Comparison of ENCODE assay signal across 26 cellular contexts in genomic region chr13:20247963-20248362, GRCh38. TPM values are rescaled to one million over a fixed set of nuclear protein-coding genes. Genes with fewer than 3 reads are reported as not detected.
DNase-seq lines count a peak whose midpoint lies in the region; ATAC-seq, FAIRE-seq and TF ChIP-seq lines count a peak whose summit lies in the region.
"Had no signal": no experiment of that assay in that cellular context is flagged by ENCODE, and none has a peak within 500 bp of the region (broad histone marks: within the 10 kb centered on the region; RNA-seq: fewer than 3 reads in every experiment).

No MANE protein-coding gene starts in this region.

- H3K27me3 ChIP-seq in keratinocyte (ENCODE audit: control insufficient read depth, extremely low read depth, insufficient read depth, low read length) (no peaks in the 10 kb centered on the region), upper lobe of right lung (no peaks in the 10 kb centered on the region)
- H3K27me3 ChIP-seq: BLaER1 treated with 17β-estradiol and CSF1 and Interleukin-3, amounts not matched to agents 10 nM and 100 nM had no signal

- intact Hi-C loops in upper lobe of right lung (cut with DNase I): no loop called here

- FAIRE-seq in keratinocyte (lab: Jason Lieb, UNC): peak; percentile 5
- FAIRE-seq: A549, D721Med, GM12878, H54 had no signal

- H3K79me2 ChIP-seq in keratinocyte (ENCODE audit: control insufficient read depth, insufficient read depth, low read length): no peaks in the 10 kb centered on the region

- H3K9ac ChIP-seq in keratinocyte (ENCODE audit: control insufficient read depth, extremely low read depth, insufficient read depth, low read length): no peak overlapping the region
- H3K9ac ChIP-seq: BLaER1 treated with 17β-estradiol and CSF1 and Interleukin-3, amounts not matched to agents 10 nM and 100 nM had no signal

- H4K20me1 ChIP-seq in keratinocyte (ENCODE audit: control insufficient read depth, extremely low read depth, insufficient read depth, low read length): no peaks in the 10 kb centered on the region
- H4K20me1 ChIP-seq: BLaER1 treated with 17β-estradiol and CSF1 and Interleukin-3, amounts not matched to agents 10 nM and 100 nM had no signal

- DNase-seq in RKO (ENCODE audit: low spot score) (peak; percentile 25), epithelial cell of esophagus (ENCODE audit: low read depth) (peak; percentile 45), keratinocyte (ENCODE audit: low read depth, low spot score) (no peak), upper lobe of right lung (no peak), amniotic stem cell (lab: John Stamatoyannopoulos, UW) (no peak), amygdala (lab: John Stamatoyannopoulos, UW) (no peak)
- no peak for DNase-seq in activated effector memory CD4-positive, alpha-beta T cell treated with anti-CD3 and anti-CD28 coated beads, Interleukin-2, amount 50 U/mL, for 16 hours
- DNase-seq: 8988T; ACHN; AML-193; BE2C; CD4-positive, alpha-beta T cell; CD8-positive, alpha-beta memory T cell; DMS 273 treated with DMSO at 0.1 percent for 48 hours; DMS79; EL; GDM1; GOT3; HFFc6 had no signal

- peaks cover 13% of the 10 kb centered on the region for H3K4me1 ChIP-seq in keratinocyte (ENCODE audit: control insufficient read depth, extremely low read depth, insufficient read depth, low read length)
- no peaks in the 10 kb centered on the region for H3K4me1 ChIP-seq in upper lobe of right lung
- H3K4me1 ChIP-seq: A549; BE2C; BLaER1 treated with 17β-estradiol and CSF1 and Interleukin-3, amounts not matched to agents 10 nM and 100 nM; HAP-1 had no signal

- dilution Hi-C loops in keratinocyte (cut with MboI; ENCODE audit: extremely low pct_ligation_motif_present, low sequenced_read_pairs): no loop called here

- no peak overlapping the region for H3K4me2 ChIP-seq in keratinocyte (ENCODE audit: control insufficient read depth, extremely low read depth, insufficient read depth, low read depth, low read length)
- H3K4me2 ChIP-seq: A549; BLaER1 treated with 17β-estradiol and CSF1 and Interleukin-3, amounts not matched to agents 10 nM and 100 nM had no signal

- peak; percentile 26 for ATAC-seq in upper lobe of right lung
- ATAC-seq: A549, GM12878 had no signal

- no peak overlapping the region for H3K4me3 ChIP-seq in epithelial cell of esophagus (ENCODE audit: low read length)
- no peak overlapping the region for H3K4me3 ChIP-seq in keratinocyte (ENCODE audit: control insufficient read depth in 2 of 3, extremely low read depth in 1 of 3, insufficient read depth in 2 of 3, low read depth in 1 of 3, low read length in 3 of 3)
- H3K4me3 ChIP-seq in upper lobe of right lung: no peak overlapping the region
- H3K4me3 ChIP-seq: A549; BLaER1 treated with 17β-estradiol and CSF1 and Interleukin-3, amounts not matched to agents 10 nM and 100 nM; GM12878; HAP-1 had no signal

- H3K9me3 ChIP-seq in keratinocyte (ENCODE audit: control insufficient read depth, low read depth, low read length) (no peaks in the 10 kb centered on the region), upper lobe of right lung (no peaks in the 10 kb centered on the region)
- H3K9me3 ChIP-seq: A549, BE2C, HAP-1 had no signal

- H3K27ac ChIP-seq in keratinocyte (ENCODE audit: control insufficient read depth, insufficient read depth, low read length) (no peak overlapping the region), upper lobe of right lung (no peak overlapping the region)
- H3K27ac ChIP-seq: A549; BLaER1 treated with 17β-estradiol and CSF1 and Interleukin-3, amounts not matched to agents 10 nM and 100 nM had no signal

- TF ChIP-seq CTCF in epithelial cell of esophagus (IDR thresholded peaks at IDR 0.05; ENCODE audit: insufficient read depth, low read depth, low read length, missing control alignments) (no peak), keratinocyte (optimal IDR thresholded peaks at IDR 0.05 in 1 of 3, IDR thresholded peaks at IDR 0.05 in 1 of 3, conservative IDR thresholded peaks at IDR 0.05 in 1 of 3; ENCODE audit: extremely low read depth in 1 of 3, insufficient read depth in 2 of 3, low read length in 3 of 3) (no peak), upper lobe of right lung (IDR thresholded peaks at IDR 0.05) (no peak)

- H3K9me1 ChIP-seq in keratinocyte (ENCODE audit: control insufficient read depth, extremely low read depth, insufficient read depth, low read length): no peaks in the 10 kb centered on the region

- H3K36me3 ChIP-seq in keratinocyte (ENCODE audit: control insufficient read depth in 2 of 2, extremely low read depth in 1 of 2, insufficient read depth in 2 of 2, low read length in 2 of 2) (no peaks in the 10 kb centered on the region), upper lobe of right lung (no peaks in the 10 kb centered on the region)
- H3K36me3 ChIP-seq: BE2C; BLaER1 treated with 17β-estradiol and CSF1 and Interleukin-3, amounts not matched to agents 10 nM and 100 nM; HAP-1 had no signal

- no peak overlapping the region for H2AFZ ChIP-seq in keratinocyte (ENCODE audit: control insufficient read depth, low read length)

RNA-seq across cellular contexts. Expression of gene GJB6, which starts 15.8 kb away (rescaled TPM):
- polyA plus RNA-seq in keratinocyte: 6.1 to 13.6 TPM (median 11.2 TPM) in 3 replicates
- polyA plus RNA-seq in keratinocyte (2011; ENCODE audit: low read depth): 68.8 TPM
- polyA plus RNA-seq in keratinocyte (2011; cell fraction: cytosol; rRNA removed): 4.8 and 6.3 TPM in 2 replicates
- 13.8 and 16.2 TPM in 2 replicates for polyA plus RNA-seq in keratinocyte (2011; cell fraction: nucleus; rRNA removed)
- 6.8 and 102 TPM in 2 replicates for polyA plus RNA-seq in keratinocyte (2012; ENCODE audit: low replicate concordance)
- 2.7 to 9.4 TPM (median 6.4 TPM) in 3 replicates for polyA minus RNA-seq in keratinocyte
- polyA minus RNA-seq in keratinocyte (2011; cell fraction: cytosol; rRNA and poly(A)+ RNA removed): 1.7 TPM
- 4.7 and 9.6 TPM in 2 replicates for polyA minus RNA-seq in keratinocyte (2011; cell fraction: nucleus; rRNA and poly(A)+ RNA removed)
- not detected for total RNA-seq in upper lobe of right lung
- total RNA-seq: GM12878, HFFc6 had no signal
- polyA plus RNA-seq: CD14-positive monocyte; CD8-positive, alpha-beta memory T cell had no signal

RNA-seq across cellular contexts. Expression of gene GJB2, which starts 55.2 kb away (rescaled TPM):
- 364 to 604 TPM (median 374 TPM) in 3 replicates for polyA plus RNA-seq in keratinocyte
- 198 TPM for polyA plus RNA-seq in keratinocyte (2011; ENCODE audit: low read depth)
- polyA plus RNA-seq in keratinocyte (2011; cell fraction: cytosol; rRNA removed): 333 and 385 TPM in 2 replicates
- 582 and 627 TPM in 2 replicates for polyA plus RNA-seq in keratinocyte (2011; cell fraction: nucleus; rRNA removed)
- polyA plus RNA-seq in keratinocyte (2012; ENCODE audit: low replicate concordance): 265 and 800 TPM in 2 replicates
- 246 to 619 TPM (median 333 TPM) in 3 replicates for polyA minus RNA-seq in keratinocyte
- 223 TPM for polyA minus RNA-seq in keratinocyte (2011; cell fraction: cytosol; rRNA and poly(A)+ RNA removed)
- polyA minus RNA-seq in keratinocyte (2011; cell fraction: nucleus; rRNA and poly(A)+ RNA removed): 156 and 373 TPM in 2 replicates
- total RNA-seq in upper lobe of right lung: 0.93 TPM
- total RNA-seq: HFFc6 had no signal
- polyA plus RNA-seq: CD14-positive monocyte; CD8-positive, alpha-beta memory T cell had no signal

Comparison
In these comparisons a context has a peak if more than half of its experiments do, and no peak if none do; other contexts are left out.
1. DNase-seq: peak in RKO (single experiment) and epithelial cell of esophagus (single experiment); none in keratinocyte (single experiment), upper lobe of right lung (single experiment), amniotic stem cell (single experiment), amygdala (0 of 56) and activated effector memory CD4-positive, alpha-beta T cell treated with anti-CD3 and anti-CD28 coated beads, Interleukin-2, amount 50 U/mL, for 16 hours (single experiment).